In genomic region chr5:67003906-67004729, GRCh38 we compare ENCODE assay signal across 8 cellular contexts.
DNase-seq lines count a peak whose midpoint lies in the region; ATAC-seq and TF ChIP-seq lines count a peak whose summit lies in the region.

No MANE protein-coding gene starts in this region.

- peak; percentile 37 for TF ChIP-seq RAD21 in SK-N-SH (IDR thresholded peaks at IDR 0.05; ENCODE audit: low read length)

- peak overlapping the region; percentile 81 for H3K9ac ChIP-seq in MM.1S (ENCODE audit: low read length)
- peak overlapping the region; percentile 44 for H3K9ac ChIP-seq in SK-N-SH

- H3K9me3 ChIP-seq in MM.1S (replicated peaks; ENCODE audit: insufficient read depth, low read length) (no peaks in the 10 kb centered on the region), SK-N-SH (no peaks in the 10 kb centered on the region)

- CTCF ChIA-PET in SK-N-SH (lab: Yijun Ruan, JAX): interaction anchor here (1.0 to 2.0 kb wide), 4 partner anchors 15 to 204 kb away, joined by 4 to 16 read pairs (median 7); no protein-coding TSS in a partner anchor

- no peaks in the 10 kb centered on the region for H3K79me2 ChIP-seq in MM.1S (ENCODE audit: low read length)
- peaks cover 13% of the 10 kb centered on the region; the same call in 1 of the 2 replicates for H3K79me2 ChIP-seq in SK-N-SH (ENCODE audit: insufficient read depth)

- H3K27ac ChIP-seq in MM.1S (ENCODE audit: low read length) (peak overlapping the region; percentile 84), SK-N-SH (ENCODE audit: low read depth in 2 of 2, low read length in 1 of 2) (peak overlapping the region; percentile 53 to 96)

- 2% methylated on average over 30 of the region's 54 CpGs for WGBS in SK-N-SH (ENCODE audit: low lambda C conversion rate)

- peak overlapping the region; percentile 1 to 71 (median 41) for H3K27ac Mint-ChIP-seq in CD14-positive monocyte
- peak overlapping the region; percentile 99 for H3K27ac Mint-ChIP-seq in activated naive CD4-positive, alpha-beta T cell treated with anti-CD3 and anti-CD28 coated beads, Interleukin-2, amount 50 U/mL, for 24 hours

- H3K9me3 Mint-ChIP-seq in CD14-positive monocyte: no peaks in the 10 kb centered on the region
- no peaks in the 10 kb centered on the region for H3K9me3 Mint-ChIP-seq in activated naive CD4-positive, alpha-beta T cell treated with anti-CD3 and anti-CD28 coated beads, Interleukin-2, amount 50 U/mL, for 24 hours

- no peaks in the 10 kb centered on the region for H3K9me2 ChIP-seq in MM.1S (replicated peaks; ENCODE audit: insufficient read depth, low read length)
- H3K9me2 ChIP-seq in SK-N-SH: no peaks in the 10 kb centered on the region

- peaks cover 20% of the 10 kb centered on the region for H3K4me1 Mint-ChIP-seq in CD14-positive monocyte
- H3K4me1 Mint-ChIP-seq in activated naive CD4-positive, alpha-beta T cell treated with anti-CD3 and anti-CD28 coated beads, Interleukin-2, amount 50 U/mL, for 24 hours: peaks cover 66% of the 10 kb centered on the region

- intact Hi-C loops in CD14-positive monocyte (cut with micrococcal nuclease): loop anchor here in 1 of 2 donors (10.0 kb wide), 1 partner anchor 211 kb away; no protein-coding TSS in a partner anchor

- no peaks in the 10 kb centered on the region for H4K20me1 ChIP-seq in MM.1S (ENCODE audit: insufficient read depth, low read length)
- H4K20me1 ChIP-seq in SK-N-SH (ENCODE audit: insufficient read depth): no peaks in the 10 kb centered on the region

- H3K27me3 Mint-ChIP-seq in CD14-positive monocyte (ENCODE audit: low read depth in 3 of 3): peaks cover 0 to 10% (median 5%) of the 10 kb centered on the region in 3 donors
- no peaks in the 10 kb centered on the region for H3K27me3 Mint-ChIP-seq in activated naive CD4-positive, alpha-beta T cell treated with anti-CD3 and anti-CD28 coated beads, Interleukin-2, amount 50 U/mL, for 24 hours

- no peak for TF ChIP-seq EP300 in SK-N-SH (IDR thresholded peaks at IDR 0.05; ENCODE audit: borderline replicate concordance in 1 of 2, low read depth in 1 of 2, low read length in 1 of 2)

- peaks cover 6% of the 10 kb centered on the region; the same call in 1 of the 2 replicates for H3K4me1 ChIP-seq in MM.1S (ENCODE audit: low read length)
- H3K4me1 ChIP-seq in SK-N-SH (ENCODE audit: control insufficient read depth in 1 of 2, insufficient read depth in 2 of 2, low read depth in 1 of 2, low read length in 1 of 2): peaks cover 7 to 22% of the 10 kb centered on the region in 2 experiments; a peak in 3 of 4 replicates

- H3K36me3 ChIP-seq in MM.1S (replicated peaks; ENCODE audit: insufficient read depth, low read length) (no peaks in the 10 kb centered on the region), SK-N-SH (replicated peaks in 1 of 2; ENCODE audit: control insufficient read depth in 1 of 2, insufficient read depth in 2 of 2, low read length in 1 of 2) (no peaks in the 10 kb centered on the region)

- DNase-seq in CD14-positive monocyte (ENCODE audit: low spot score): peak; percentile 54
- peak; percentile 89 for DNase-seq in MM.1S
- peak; percentile 90 for DNase-seq in SK-N-SH
- peak; percentile 91 for DNase-seq in glomerular endothelial cell (ENCODE audit: extremely low read depth, low read depth, low spot score)
- peak; percentile 93 for DNase-seq in non-pigmented ciliary epithelial cell (ENCODE audit: low read depth)
- DNase-seq in stromal cell of bone marrow (ENCODE audit: low read depth): peak; percentile 75

- H3K4me3 ChIP-seq in MM.1S (ENCODE audit: low read length) (peak overlapping the region; percentile 70), SK-N-SH (ENCODE audit: low read depth in 2 of 2, low read length in 1 of 2) (peak overlapping the region; percentile 60 to 61)

- H2AFZ ChIP-seq in MM.1S (ENCODE audit: low read length) (peak overlapping the region; percentile 91), SK-N-SH (ENCODE audit: low read depth) (peak overlapping the region; percentile 88)

- TF ChIP-seq CTCF in CD14-positive monocyte (IDR thresholded peaks at IDR 0.05): no peak
- no peak for TF ChIP-seq CTCF in MM.1S (IDR thresholded peaks at IDR 0.05; ENCODE audit: low read length)
- TF ChIP-seq CTCF in SK-N-SH (IDR thresholded peaks at IDR 0.05): no peak

- POLR2A ChIA-PET in SK-N-SH (lab: Yijun Ruan, JAX): interaction anchor here (0.7 to 1.2 kb wide), 4 partner anchors 15 to 85 kb away, joined by 3 read pairs; no protein-coding TSS in a partner anchor

- peak; percentile 69 for ATAC-seq in GM21619 (IDR thresholded peaks at IDR 0.05; ENCODE audit: unreplicated experiment)

- H3K36me3 Mint-ChIP-seq in CD14-positive monocyte: peaks cover 0 to 3% of the 10 kb centered on the region in 2 donors
- H3K36me3 Mint-ChIP-seq in activated naive CD4-positive, alpha-beta T cell treated with anti-CD3 and anti-CD28 coated beads, Interleukin-2, amount 50 U/mL, for 24 hours: peaks cover 6% of the 10 kb centered on the region

- H3K27me3 ChIP-seq in MM.1S (replicated peaks; ENCODE audit: insufficient read depth, low read length) (no peaks in the 10 kb centered on the region), SK-N-SH (ENCODE audit: insufficient read depth) (no peaks in the 10 kb centered on the region)

- H3K4me2 ChIP-seq in MM.1S (ENCODE audit: low read depth, low read length) (peak overlapping the region; percentile 90), SK-N-SH (peak overlapping the region; percentile 92)

- H3K4me3 Mint-ChIP-seq in CD14-positive monocyte: peak overlapping the region; percentile 86 to 96
- H3K4me3 Mint-ChIP-seq in activated naive CD4-positive, alpha-beta T cell treated with anti-CD3 and anti-CD28 coated beads, Interleukin-2, amount 50 U/mL, for 24 hours: peak overlapping the region; percentile 99

- H3F3A ChIP-seq in MM.1S (ENCODE audit: insufficient read depth, low read length): peaks cover 17% of the 10 kb centered on the region; the same call in 1 of the 2 replicates
- H3F3A ChIP-seq in SK-N-SH (replicated peaks; ENCODE audit: insufficient read depth): peaks cover 11% of the 10 kb centered on the region

TF ChIP-seq in SK-N-SH, 30 proteins besides CTCF, POLR2A, EP300 and RAD21:
- no peak for TF ChIP-seq RFX5 (IDR thresholded peaks at IDR 0.05; ENCODE audit: low read length)
- TF ChIP-seq MAX (IDR thresholded peaks at IDR 0.05; ENCODE audit: low read depth): peak; percentile 5; the same call in 1 of the 2 replicates
- TF ChIP-seq TCF12 (IDR thresholded peaks at IDR 0.05): peak; percentile 45; the same call in 1 of the 2 replicates
- TF ChIP-seq USF1 (IDR thresholded peaks at IDR 0.05; ENCODE audit: borderline replicate concordance, low read depth): no peak
- 0 out of 2 replicates have a peak, but pooled peaks have one; percentile 19 for TF ChIP-seq TEAD4 (IDR thresholded peaks at IDR 0.05; ENCODE audit: borderline replicate concordance, insufficient read depth)
- TF ChIP-seq FOXM1 (IDR thresholded peaks at IDR 0.05; ENCODE audit: low read depth): peak; percentile 56; the same call in 1 of the 2 replicates
- no peak for TF ChIP-seq RXRA (IDR thresholded peaks at IDR 0.05; ENCODE audit: borderline replicate concordance, low read depth)
- TF ChIP-seq JUND (IDR thresholded peaks at IDR 0.05): 0 out of 2 replicates have a peak, but pooled peaks have one; percentile 8
- TF ChIP-seq YY1 (IDR thresholded peaks at IDR 0.05; ENCODE audit: low read depth): 0 out of 2 replicates have a peak, but pooled peaks have one; percentile 10
- TF ChIP-seq RCOR1 (IDR thresholded peaks at IDR 0.05; ENCODE audit: low read length): no peak
- TF ChIP-seq SIN3A (IDR thresholded peaks at IDR 0.05; ENCODE audit: borderline replicate concordance, low read depth, low read length): peak; percentile 59; the same call in 1 of the 2 replicates
- 0 out of 2 replicates have a peak, but pooled peaks have one; percentile 6 for TF ChIP-seq FOSL2 (IDR thresholded peaks at IDR 0.05; ENCODE audit: borderline replicate concordance, low read depth)
- peak; percentile 36; the same call in 1 of the 2 replicates for TF ChIP-seq GATA2 (CRISPR knock-in tag; IDR thresholded peaks at IDR 0.05)
- TF ChIP-seq PBX3 (IDR thresholded peaks at IDR 0.05): peak; percentile 79
- peak; percentile 48 for TF ChIP-seq CHD2 (IDR thresholded peaks at IDR 0.05; ENCODE audit: low read length, partially characterized antibody)
- peak; percentile 73; the same call in 1 of the 2 replicates for TF ChIP-seq MXI1 (IDR thresholded peaks at IDR 0.05; ENCODE audit: low read depth, low read length)
- peak; percentile 56; the same call in 1 of the 2 replicates for TF ChIP-seq TAF1 (IDR thresholded peaks at IDR 0.05; ENCODE audit: borderline replicate concordance, low read depth, low read length)
- peak; percentile 83 for TF ChIP-seq POLR2AphosphoS5 (IDR thresholded peaks at IDR 0.05; ENCODE audit: low read depth, low read length)
- TF ChIP-seq SMC3 (IDR thresholded peaks at IDR 0.05; ENCODE audit: low read depth, low read length): 0 out of 2 replicates have a peak, but pooled peaks have one; percentile 2
- TF ChIP-seq NFIC (IDR thresholded peaks at IDR 0.05; ENCODE audit: borderline replicate concordance): no peak
TF ChIP-seq in SK-N-SH: peak in this region for 15.

Comparison
In these comparisons a context has a peak if more than half of its experiments do, and no peak if none do; other contexts are left out.
1. Peak in every context shown above with its lines: DNase-seq, ATAC-seq, H3K4me3 ChIP-seq and H3K27ac ChIP-seq.